ENCODE assay signal across 11 cellular contexts in genomic region chr4:185567828-185568442, GRCh38. TPM values are rescaled to one million over a fixed set of nuclear protein-coding genes. Genes with fewer than 3 reads are reported as not detected.
DNase-seq lines count a peak whose midpoint lies in the region; ATAC-seq and TF ChIP-seq lines count a peak whose summit lies in the region.
"Had no signal": no experiment of that assay in that cellular context is flagged by ENCODE, and none has a peak within 500 bp of the region (broad histone marks: within the 10 kb centered on the region; RNA-seq: fewer than 3 reads in every experiment).

No MANE protein-coding gene starts in this region.

- 62 to 78% methylated on average over 8 of the region's 8 CpGs for WGBS in lung, 2 donors

- H3K9me3 ChIP-seq in colonic mucosa (no peaks in the 10 kb centered on the region), lung (ENCODE audit: control insufficient read depth in 2 of 2, insufficient read depth in 1 of 2, low read length in 1 of 2) (peaks cover 0 to 1% of the 10 kb centered on the region in 2 donors), skeletal muscle tissue (ENCODE audit: control insufficient read depth in 3 of 3, low read length in 3 of 3) (no peaks in the 10 kb centered on the region)

- H3K4me1 ChIP-seq in colonic mucosa (no peaks in the 10 kb centered on the region), lung (ENCODE audit: control insufficient read depth in 2 of 2, insufficient read depth in 2 of 2, low read length in 2 of 2) (peaks cover 4 to 10% of the 10 kb centered on the region in 2 donors), skeletal muscle tissue (ENCODE audit: control insufficient read depth in 3 of 3, insufficient read depth in 3 of 3, low read length in 3 of 3) (peaks cover 44 to 53% (median 46%) of the 10 kb centered on the region in 3 donors)

- H3K27ac ChIP-seq in colonic mucosa = peak overlapping the region; percentile 7
- H3K27ac ChIP-seq in lung (ENCODE audit: low read depth in 1 of 2, low read length in 1 of 2) = peak overlapping the region; percentile 46 to 93
- peak overlapping the region; percentile 91 for H3K27ac ChIP-seq in skeletal muscle tissue (ENCODE audit: low read depth, low read length)

- TF ChIP-seq CTCF in colonic mucosa (IDR thresholded peaks at IDR 0.05) (no peak), lung (IDR thresholded peaks at IDR 0.05; ENCODE audit: control extremely low read depth, extremely low read depth) (no peak)

- ATAC-seq in lung (ENCODE audit: insufficient read depth, low FRiP score) (peak; percentile 37), GM19023 (IDR thresholded peaks at IDR 0.05; ENCODE audit: unreplicated experiment) (no peak)
- ATAC-seq: left colon had no signal

- H3K27me3 ChIP-seq in colonic mucosa = no peaks in the 10 kb centered on the region
- no peaks in the 10 kb centered on the region for H3K27me3 ChIP-seq in lung (ENCODE audit: control insufficient read depth, insufficient read depth)
- no peaks in the 10 kb centered on the region for H3K27me3 ChIP-seq in skeletal muscle tissue (ENCODE audit: control insufficient read depth in 3 of 3, insufficient read depth in 3 of 3, low read length in 3 of 3)

- intact Hi-C loops in colonic mucosa (cut with DNase I) = no loop called here

- no peak overlapping the region for H3K4me3 ChIP-seq in colonic mucosa
- no peak overlapping the region for H3K4me3 ChIP-seq in lung
- H3K4me3 ChIP-seq in skeletal muscle tissue (ENCODE audit: low read length in 3 of 3) = peak overlapping the region; percentile 9 to 42 (median 15)

- H3K9ac ChIP-seq in colonic mucosa (ENCODE audit: low read depth in 2 of 2, low read length in 2 of 2) = no peak overlapping the region
- H3K9ac ChIP-seq in skeletal muscle tissue (ENCODE audit: low read depth in 1 of 3, low read length in 3 of 3) = peak overlapping the region; percentile 52 to 66 (median 54)

- H3K36me3 ChIP-seq in colonic mucosa (no peaks in the 10 kb centered on the region), lung (ENCODE audit: control insufficient read depth in 2 of 2, insufficient read depth in 2 of 2, low read length in 2 of 2) (no peaks in the 10 kb centered on the region), skeletal muscle tissue (ENCODE audit: control insufficient read depth in 3 of 3, insufficient read depth in 3 of 3, low read length in 3 of 3) (no peaks in the 10 kb centered on the region)

- DNase-seq in GM04503 (ENCODE audit: low read depth) = peak; percentile 36
- DNase-seq in colonic mucosa = peak; percentile 33
- peak; percentile 49 for DNase-seq in lung (ENCODE audit: low spot score)
- no peak for DNase-seq in activated gamma-delta T cell treated with Interleukin-2 at 50 U/mL for 16 hours
- DNase-seq in NCI-H146 treated with DMSO at 0.1 percent for 48 hours (lab: John Stamatoyannopoulos, UW; ENCODE audit: unreplicated experiment) = no peak
- DNase-seq in AML-193 (lab: John Stamatoyannopoulos, UW) = no peak
- DNase-seq: NCI-H1694, T-helper 2 cell had no signal

RNA-seq across cellular contexts. Expression of gene PDLIM3, which starts 32.6 kb away (rescaled TPM):
- 10 to 100 TPM in 1 of 2 donors, 1 to 10 TPM in 1; 5.0 to 34.9 TPM for total RNA-seq in colonic mucosa
- 10 to 100 TPM; 42.0 to 58.1 TPM for total RNA-seq in lung
- 10 to 100 TPM; 21.5 to 25.8 TPM for polyA plus RNA-seq in lung
- 415 TPM for total RNA-seq in skeletal muscle tissue

Comparison
In these comparisons a context has a peak if more than half of its experiments do, and no peak if none do; other contexts are left out.
1. DNase-seq: peak in GM04503 (single experiment), colonic mucosa (single experiment) and lung (single experiment); none in activated gamma-delta T cell treated with Interleukin-2 at 50 U/mL for 16 hours (single experiment), NCI-H146 treated with DMSO at 0.1 percent for 48 hours (single experiment) and AML-193 (0 of 2).
2. H3K27ac ChIP-seq: peak in every context shown above with its lines; median percentile 91 in skeletal muscle tissue; 70 in lung; 7 in colonic mucosa.
3. H3K4me3 ChIP-seq: peak in skeletal muscle tissue (3 of 3); none in colonic mucosa (single experiment) and lung (single experiment).
4. H3K9ac ChIP-seq: peak in skeletal muscle tissue (3 of 3); none in colonic mucosa (0 of 2).